Comparison of ENCODE assay signal across 26 cellular contexts in the genomic region with DNA sequence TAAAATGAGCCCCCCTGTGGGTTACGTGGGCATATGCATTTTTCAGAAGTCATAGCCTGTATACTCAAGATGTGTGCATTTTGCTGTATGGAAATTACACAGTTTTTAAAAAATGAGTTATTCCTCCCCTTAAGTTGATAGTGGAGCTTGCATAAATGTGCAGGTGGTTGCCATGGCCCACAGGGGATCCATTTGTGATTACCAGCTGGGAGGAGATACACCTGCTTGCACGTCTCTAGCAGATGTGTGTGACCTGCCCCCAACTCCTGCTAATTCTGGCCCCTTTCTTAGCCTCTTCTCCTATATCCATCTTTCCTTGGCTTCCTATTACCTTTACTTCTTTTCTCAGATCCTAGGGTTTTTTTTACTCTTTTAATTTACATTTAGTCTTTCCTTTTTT.
"Had no signal": no experiment of that assay in that cellular context is flagged by ENCODE, and none has a peak within 500 bp of the region (broad histone marks: within the 10 kb centered on the region; RNA-seq: fewer than 3 reads in every experiment).

No MANE protein-coding gene starts in this region.

- H3K4me1 Mint-ChIP-seq: activated CD8-positive, alpha-beta memory T cell treated with anti-CD3 and anti-CD28 coated beads, Interleukin-2, amount 10 ng/mL, durations not matched to agents 7 days and 5 days; central memory CD8-positive, alpha-beta T cell had no signal

- H3K27ac Mint-ChIP-seq: activated CD4-positive, alpha-beta memory T cell treated with anti-CD3 and anti-CD28 coated beads for 36 hours; activated CD8-positive, alpha-beta memory T cell treated with anti-CD3 and anti-CD28 coated beads, Interleukin-2, amount 10 ng/mL, durations not matched to agents 7 days and 5 days; activated naive CD8-positive, alpha-beta T cell; natural killer cell treated with Interleukin-12 subunit alpha and Interleukin-12 subunit beta and Interleukin-15 and Interleukin-18, amount 100 ng/mL, for 72 hours; type B pancreatic cell had no signal

- DNase-seq: activated CD4-positive, alpha-beta memory T cell treated with anti-CD3 and anti-CD28 coated beads for 36 hours; activated CD8-positive, alpha-beta memory T cell treated with anti-CD3 and anti-CD28 coated beads, Interleukin-2, amount 10 ng/mL, durations not matched to agents 7 days and 5 days; activated gamma-delta T cell; activated T-cell treated with anti-CD3 and anti-CD28 coated beads, Interleukin-2, amount 50 U/mL, for 4 hours; amygdala; cortex of kidney; effector CD4-positive, alpha-beta T cell; hippocampal formation; left ventricle myocardium inferior; mesenchymal stem cell; nucleus accumbens; posterior cingulate gyrus; stimulated activated CD4-positive, alpha-beta T cell treated with anti-CD3 and anti-CD28 coated beads, Interleukin-4, amount 100 ng/mL, for 4 hours; stimulated activated CD8-positive, alpha-beta memory T cell treated with anti-CD3 and anti-CD28 coated beads, Interleukin-4, amount 100 ng/mL, for 48 hours; stimulated activated naive CD4-positive, alpha-beta T cell treated with Interleukin-2 at 50 U/mL for 16 hours; T1000 had no signal

- H3K4me1 ChIP-seq: right atrium auricular region had no signal

- H3K27me3 Mint-ChIP-seq: type B pancreatic cell had no signal

- H3K9me3 Mint-ChIP-seq: activated CD4-positive, alpha-beta memory T cell treated with anti-CD3 and anti-CD28 coated beads for 36 hours; activated T-cell treated with anti-CD3 and anti-CD28 coated beads, Interleukin-2, amount 50 U/mL, for 4 hours; central memory CD8-positive, alpha-beta T cell; natural killer cell treated with Interleukin-12 subunit alpha and Interleukin-12 subunit beta and Interleukin-15 and Interleukin-18, amount 100 ng/mL, for 72 hours; type B pancreatic cell had no signal

- H3K27ac ChIP-seq: brain microvascular endothelial cell, esophagus muscularis mucosa, left ventricle myocardium inferior, right atrium auricular region, suprapubic skin, VCaP had no signal

- H3K36me3 Mint-ChIP-seq: activated CD4-positive, alpha-beta memory T cell treated with anti-CD3 and anti-CD28 coated beads for 36 hours; activated CD8-positive, alpha-beta memory T cell treated with anti-CD3 and anti-CD28 coated beads, Interleukin-2, amount 10 ng/mL, durations not matched to agents 7 days and 5 days; activated naive CD8-positive, alpha-beta T cell; natural killer cell treated with Interleukin-12 subunit alpha and Interleukin-12 subunit beta and Interleukin-15 and Interleukin-18, amount 100 ng/mL, for 72 hours; type B pancreatic cell had no signal

- H3K27me3 ChIP-seq: brain microvascular endothelial cell, esophagus muscularis mucosa, right atrium auricular region, suprapubic skin had no signal

- H3K36me3 ChIP-seq: brain microvascular endothelial cell, esophagus muscularis mucosa, left ventricle myocardium inferior, right atrium auricular region, suprapubic skin had no signal

- H3K9me3 ChIP-seq: left ventricle myocardium inferior, right atrium auricular region, suprapubic skin had no signal

- ATAC-seq: activated CD8-positive, alpha-beta memory T cell treated with anti-CD3 and anti-CD28 coated beads, Interleukin-2, amount 10 ng/mL, durations not matched to agents 7 days and 5 days; activated T-cell treated with anti-CD3 and anti-CD28 coated beads, Interleukin-2, amount 50 U/mL, for 4 hours; natural killer cell treated with Interleukin-12 subunit alpha and Interleukin-12 subunit beta and Interleukin-15 and Interleukin-18, amount 100 ng/mL, for 72 hours had no signal

- H3K4me3 Mint-ChIP-seq: activated CD4-positive, alpha-beta memory T cell treated with anti-CD3 and anti-CD28 coated beads for 36 hours; activated CD8-positive, alpha-beta memory T cell treated with anti-CD3 and anti-CD28 coated beads, Interleukin-2, amount 10 ng/mL, durations not matched to agents 7 days and 5 days; activated naive CD8-positive, alpha-beta T cell; activated T-cell treated with anti-CD3 and anti-CD28 coated beads, Interleukin-2, amount 50 U/mL, for 4 hours; central memory CD8-positive, alpha-beta T cell; natural killer cell treated with Interleukin-12 subunit alpha and Interleukin-12 subunit beta and Interleukin-15 and Interleukin-18, amount 100 ng/mL, for 72 hours; type B pancreatic cell had no signal

- H3K4me3 ChIP-seq: esophagus muscularis mucosa, left ventricle myocardium inferior, right atrium auricular region, smooth muscle cell, suprapubic skin had no signal
